Comparison of ENCODE assay signal across 18 cellular contexts in the genomic region with DNA sequence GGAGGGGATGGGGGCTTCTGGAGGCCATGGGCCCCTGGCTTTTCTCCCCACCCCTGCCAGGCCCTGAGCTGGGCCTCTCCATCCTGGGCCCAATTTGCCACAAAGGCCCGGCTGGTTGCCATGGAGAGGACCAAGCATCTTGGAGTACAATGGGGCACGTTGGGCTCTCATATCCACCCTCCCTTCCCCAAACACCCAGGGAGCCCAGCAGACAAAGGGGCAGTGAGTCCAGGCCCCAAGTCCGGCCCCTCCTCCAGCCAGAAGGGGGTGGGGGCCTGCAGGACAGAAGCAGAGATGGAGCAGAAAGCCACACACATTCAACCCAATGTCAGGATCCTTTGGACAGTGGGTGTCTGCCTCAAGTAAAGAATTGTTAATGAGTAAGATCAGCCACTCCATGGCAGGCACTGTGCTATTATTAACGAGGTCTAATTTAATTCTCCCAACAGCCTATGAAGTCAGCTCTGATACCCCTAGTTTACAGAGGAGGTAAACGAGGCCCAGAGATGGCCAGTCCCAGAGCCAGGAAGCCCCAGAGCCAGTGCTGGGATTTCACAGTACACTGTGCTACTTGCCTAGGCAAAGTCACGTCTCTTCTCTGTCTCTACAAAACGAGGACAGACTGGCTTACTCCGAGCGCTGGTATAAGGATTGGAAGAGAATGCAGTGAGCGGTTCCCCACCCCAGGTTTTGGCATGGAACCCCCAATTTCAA. TPM values are rescaled to one million over a fixed set of nuclear protein-coding genes. Genes with fewer than 3 reads are reported as not detected.
DNase-seq lines count a peak whose midpoint lies in the region; FAIRE-seq and TF ChIP-seq lines count a peak whose summit lies in the region.
"Had no signal": no experiment of that assay in that cellular context is flagged by ENCODE, and none has a peak within 500 bp of the region (broad histone marks: within the 10 kb centered on the region; RNA-seq: fewer than 3 reads in every experiment).

No MANE protein-coding gene starts in this region.

- peak overlapping the region; percentile 17 for H3K9ac ChIP-seq in Loucy (ENCODE audit: low read depth, low read length, poor library complexity, severe bottlenecking)
- no peak overlapping the region for H3K9ac ChIP-seq in MM.1S (ENCODE audit: low read length)

- H2AFZ ChIP-seq in Loucy (ENCODE audit: low read length) = no peak overlapping the region
- H2AFZ ChIP-seq in osteoblast (ENCODE audit: low read length) = no peak overlapping the region
- H2AFZ ChIP-seq in MM.1S (ENCODE audit: low read length) = no peak overlapping the region

- TF ChIP-seq CTCF in DOHH2 (IDR thresholded peaks at IDR 0.05; ENCODE audit: low read depth, low read length, poor library complexity, severe bottlenecking) = no peak
- TF ChIP-seq CTCF in Loucy (conservative IDR thresholded peaks at IDR 0.05; ENCODE audit: low read length) = no peak
- TF ChIP-seq CTCF in osteoblast (IDR thresholded peaks at IDR 0.05; ENCODE audit: extremely low read depth, low read depth, low read length) = no peak
- no peak for TF ChIP-seq CTCF in MM.1S (IDR thresholded peaks at IDR 0.05; ENCODE audit: low read length)

- H3K4me3 ChIP-seq in DOHH2 (ENCODE audit: low read length) = no peak overlapping the region
- H3K4me3 ChIP-seq in Loucy (ENCODE audit: low read length, poor library complexity, severe bottlenecking) = peak overlapping the region; percentile 21
- no peak overlapping the region for H3K4me3 ChIP-seq in osteoblast (ENCODE audit: insufficient read depth, low read length)
- no peak overlapping the region for H3K4me3 ChIP-seq in MM.1S (ENCODE audit: low read length)
- H3K4me3 ChIP-seq: breast epithelium, GM12878, SK-N-MC, suprapubic skin had no signal

- H3K4me1 ChIP-seq in DOHH2 (ENCODE audit: control insufficient read depth, low read length) (peaks cover 35% of the 10 kb centered on the region), Loucy (ENCODE audit: insufficient read depth, low read length, poor library complexity, severe bottlenecking) (peaks cover 48% of the 10 kb centered on the region), osteoblast (ENCODE audit: insufficient read depth, low read length) (no peaks in the 10 kb centered on the region), MM.1S (ENCODE audit: low read length) (peaks cover 17% of the 10 kb centered on the region)
- H3K4me1 ChIP-seq: breast epithelium had no signal

- H3K4me2 ChIP-seq in DOHH2 (ENCODE audit: low read length) (peak overlapping the region; percentile 46), Loucy (ENCODE audit: low read depth, low read length, poor library complexity, severe bottlenecking) (peak overlapping the region; percentile 69), osteoblast (ENCODE audit: insufficient read depth, low read length) (no peak overlapping the region), MM.1S (ENCODE audit: low read depth, low read length) (no peak overlapping the region)

- H3K9me3 ChIP-seq in DOHH2 (ENCODE audit: control insufficient read depth, insufficient read depth, low read length) (no peaks in the 10 kb centered on the region), Loucy (ENCODE audit: insufficient read depth, low read depth, low read length) (no peaks in the 10 kb centered on the region), osteoblast (ENCODE audit: low read depth, low read length) (no peaks in the 10 kb centered on the region), MM.1S (replicated peaks; ENCODE audit: insufficient read depth, low read length) (no peaks in the 10 kb centered on the region)
- H3K9me3 ChIP-seq: breast epithelium, suprapubic skin had no signal

- no peak overlapping the region for H3K27ac ChIP-seq in DOHH2 (ENCODE audit: low read depth, low read length)
- H3K27ac ChIP-seq in osteoblast (ENCODE audit: low read depth, low read length) = no peak overlapping the region
- no peak overlapping the region for H3K27ac ChIP-seq in MM.1S (ENCODE audit: low read length)
- H3K27ac ChIP-seq: breast epithelium, C4-2B, SK-N-MC, suprapubic skin, VCaP had no signal

- H3K36me3 ChIP-seq in DOHH2 (ENCODE audit: control insufficient read depth, low read length) (no peaks in the 10 kb centered on the region), Loucy (ENCODE audit: insufficient read depth, low read length) (no peaks in the 10 kb centered on the region), osteoblast (ENCODE audit: insufficient read depth, low read length) (no peaks in the 10 kb centered on the region), MM.1S (replicated peaks; ENCODE audit: insufficient read depth, low read length) (no peaks in the 10 kb centered on the region)
- H3K36me3 ChIP-seq: breast epithelium, suprapubic skin had no signal

- no peaks in the 10 kb centered on the region for H4K20me1 ChIP-seq in DOHH2 (ENCODE audit: control insufficient read depth, insufficient read depth, low read depth, low read length)
- no peaks in the 10 kb centered on the region for H4K20me1 ChIP-seq in Loucy (ENCODE audit: insufficient read depth, low read length, poor library complexity, severe bottlenecking)
- no peaks in the 10 kb centered on the region for H4K20me1 ChIP-seq in osteoblast (ENCODE audit: insufficient read depth, low read length)
- H4K20me1 ChIP-seq in MM.1S (ENCODE audit: insufficient read depth, low read length) = no peaks in the 10 kb centered on the region

- DNase-seq in hypothalamus (lab: John Stamatoyannopoulos, UW) (peak in 40 of 51 donors; percentile 18 to 87 (median 68)), osteoblast (ENCODE audit: insufficient read length, low spot score, missing footprints) (peak; percentile 50), T-helper 9 cell (no peak), MM.1S (no peak), HTR-8/SVneo (ENCODE audit: insufficient read length, low spot score) (no peak)
- DNase-seq: foreskin fibroblast, NCI-H1048, NCI-H2171 treated with DMSO at 0.1 percent for 48 hours had no signal

- H3K9me2 ChIP-seq in DOHH2 (replicated peaks; ENCODE audit: control insufficient read depth, low read length) = no peaks in the 10 kb centered on the region
- no peaks in the 10 kb centered on the region for H3K9me2 ChIP-seq in Loucy (replicated peaks; ENCODE audit: low read depth, low read length)
- H3K9me2 ChIP-seq in MM.1S (replicated peaks; ENCODE audit: insufficient read depth, low read length) = no peaks in the 10 kb centered on the region

- H3K27me3 ChIP-seq in DOHH2 (ENCODE audit: control insufficient read depth, low read length) (no peaks in the 10 kb centered on the region), Loucy (ENCODE audit: insufficient read depth, low read length, poor library complexity, severe bottlenecking) (no peaks in the 10 kb centered on the region), osteoblast (ENCODE audit: insufficient read depth, low read length) (peaks cover 3% of the 10 kb centered on the region), MM.1S (replicated peaks; ENCODE audit: insufficient read depth, low read length) (no peaks in the 10 kb centered on the region)
- H3K27me3 ChIP-seq: breast epithelium had no signal

- H3K79me2 ChIP-seq in DOHH2 (ENCODE audit: control insufficient read depth, low read length) (no peaks in the 10 kb centered on the region), Loucy (ENCODE audit: insufficient read depth, low read length) (no peaks in the 10 kb centered on the region), osteoblast (ENCODE audit: insufficient read depth, low read length) (no peaks in the 10 kb centered on the region), MM.1S (ENCODE audit: low read length) (no peaks in the 10 kb centered on the region)

- H3F3A ChIP-seq in DOHH2 (ENCODE audit: control insufficient read depth, insufficient read depth) (no peaks in the 10 kb centered on the region), Loucy (ENCODE audit: low read depth) (no peaks in the 10 kb centered on the region), MM.1S (ENCODE audit: insufficient read depth, low read length) (no peaks in the 10 kb centered on the region)

- no peak for FAIRE-seq in HTR-8/SVneo (lab: Jason Lieb, UNC)
- FAIRE-seq: GM12878, keratinocyte had no signal

RNA-seq across cellular contexts. Expression of a gene that starts 2.3 kb away (rescaled TPM):
- not detected in 2 replicates for total RNA-seq in osteoblast
- total RNA-seq: pulmonary artery endothelial cell, suprapubic skin had no signal

Comparison
In these comparisons a context has a peak if more than half of its experiments do, and no peak if none do; other contexts are left out.
1. H3K4me2 ChIP-seq: peak in DOHH2 (single experiment) and Loucy (single experiment); none in osteoblast (single experiment) and MM.1S (single experiment).
2. DNase-seq: peak in hypothalamus (40 of 51) and osteoblast (single experiment); none in T-helper 9 cell (single experiment), MM.1S (single experiment) and HTR-8/SVneo (single experiment).